ENCODE assay signal across 1 cellular context in genomic region chr15:59299919-59300617, GRCh38.
A peak's percentile ranks its signal among the peaks of the same experiment; 100 is the strongest.
TF ChIP-seq lines count a peak whose summit lies in the region.

No MANE protein-coding gene starts in this region.

TF ChIP-seq in A549, 52 proteins besides CTCF, POLR2A, EP300 and RAD21 (continued from another document):
- TF ChIP-seq REST (IDR thresholded peaks at IDR 0.05) = no peak
- TF ChIP-seq MAFK (IDR thresholded peaks at IDR 0.05; ENCODE audit: partially characterized antibody) = no peak
- TF ChIP-seq FOSB (CRISPR knock-in tag; IDR thresholded peaks at IDR 0.05) = no peak
- no peak for TF ChIP-seq RNF2 (IDR thresholded peaks at IDR 0.05; ENCODE audit: borderline replicate concordance, low read depth)
- no peak for TF ChIP-seq HMGXB4 (CRISPR knock-in tag; IDR thresholded peaks at IDR 0.05; ENCODE audit: borderline replicate concordance)
- TF ChIP-seq ZC3H11A (IDR thresholded peaks at IDR 0.05) = no peak
- no peak for TF ChIP-seq CHD2 (IDR thresholded peaks at IDR 0.05; ENCODE audit: low read length, partially characterized antibody)
- 0 out of 2 replicates have a peak, but pooled peaks have one; percentile 13 for TF ChIP-seq HOXA7 (CRISPR knock-in tag; IDR thresholded peaks at IDR 0.05)
- peak; percentile 28; the same call in 1 of the 2 replicates for TF ChIP-seq GATA3 (IDR thresholded peaks at IDR 0.05; ENCODE audit: borderline replicate concordance)
- no peak for TF ChIP-seq ZFP36 (IDR thresholded peaks at IDR 0.05; ENCODE audit: borderline replicate concordance, partially characterized antibody)
- no peak for TF ChIP-seq SREBF2 (IDR thresholded peaks at IDR 0.05)
- TF ChIP-seq BHLHE40 (IDR thresholded peaks at IDR 0.05; ENCODE audit: low read depth, low read length) = 0 out of 2 replicates have a peak, but pooled peaks have one; percentile 28
- TF ChIP-seq RFX5 (IDR thresholded peaks at IDR 0.05) = no peak
- TF ChIP-seq HOXB5 (CRISPR knock-in tag; IDR thresholded peaks at IDR 0.05) = peak; percentile 67; the same call in 1 of the 2 replicates
- TF ChIP-seq ZSCAN20 (CRISPR knock-in tag; IDR thresholded peaks at IDR 0.05) = no peak
- TF ChIP-seq E2F6 (IDR thresholded peaks at IDR 0.05; ENCODE audit: borderline replicate concordance, low read depth) = peak; percentile 46
- peak; percentile 26; the same call in 1 of the 2 replicates for TF ChIP-seq ZNF302 (CRISPR knock-in tag; IDR thresholded peaks at IDR 0.05)
- TF ChIP-seq PHF8 (IDR thresholded peaks at IDR 0.05; ENCODE audit: borderline replicate concordance, low read depth) = no peak
- TF ChIP-seq NFE2L2 (conservative IDR thresholded peaks at IDR 0.05; ENCODE audit: low read length) = no peak
- TF ChIP-seq MYC (IDR thresholded peaks at IDR 0.05; ENCODE audit: borderline replicate concordance, low read length) = peak; percentile 75; the same call in 1 of the 2 replicates
- no peak for TF ChIP-seq CBX8 (IDR thresholded peaks at IDR 0.05)
- TF ChIP-seq RARB (CRISPR knock-in tag; IDR thresholded peaks at IDR 0.05) = no peak
- no peak for TF ChIP-seq NR3C1 (IDR thresholded peaks at IDR 0.05)
- TF ChIP-seq TP53 (CRISPR knock-in tag; IDR thresholded peaks at IDR 0.05) = peak; percentile 56; the same call in 1 of the 2 replicates
- no peak for TF ChIP-seq RCOR1 (IDR thresholded peaks at IDR 0.05; ENCODE audit: low read depth, low read length)
- peak; percentile 57 for TF ChIP-seq JUNB (IDR thresholded peaks at IDR 0.05)
- no peak for TF ChIP-seq CHD4 (IDR thresholded peaks at IDR 0.05; ENCODE audit: borderline replicate concordance)
TF ChIP-seq in A549: peak in this region for 20.
